Comparison of ENCODE assay signal across 15 cellular contexts in genomic region chr17:11506635-11507034, GRCh38.
DNase-seq lines count a peak whose midpoint lies in the region; ATAC-seq and TF ChIP-seq lines count a peak whose summit lies in the region.
"Had no signal": no experiment of that assay in that cellular context is flagged by ENCODE, and none has a peak within 500 bp of the region (broad histone marks: within the 10 kb centered on the region; RNA-seq: fewer than 3 reads in every experiment).

No MANE protein-coding gene starts in this region.

- no peaks in the 10 kb centered on the region for H3K36me3 ChIP-seq in Caco-2 (ENCODE audit: control insufficient read depth, insufficient read depth, low read length)

- TF ChIP-seq CTCF in Caco-2 (IDR thresholded peaks at IDR 0.05; ENCODE audit: insufficient read depth in 1 of 2, low read depth in 1 of 2, low read length in 1 of 2, severe bottlenecking in 1 of 2, unreplicated experiment in 1 of 2) (no peak), type B pancreatic cell (conservative IDR thresholded peaks at IDR 0.05) (no peak)

- H3K27me3 Mint-ChIP-seq in Caco-2 (ENCODE audit: insufficient read depth, unreplicated experiment) (no peaks in the 10 kb centered on the region), type B pancreatic cell (peaks cover 21% of the 10 kb centered on the region)
- H3K27me3 Mint-ChIP-seq: natural killer cell treated with Interleukin-12 subunit alpha and Interleukin-12 subunit beta and Interleukin-15 and Interleukin-18, amount 100 ng/mL, for 72 hours had no signal

- H3K4me3 ChIP-seq in Caco-2 (ENCODE audit: low read depth, low read length): no peak overlapping the region

- intact Hi-C loops in Caco-2 (cut with micrococcal nuclease; ENCODE audit: unreplicated experiment): no loop called here

- H3K4me1 ChIP-seq in Caco-2: no peaks in the 10 kb centered on the region

- POLR2A ChIA-PET in Caco-2 (lab: Charles Lee): no interaction called here

- H3K36me3 Mint-ChIP-seq in Caco-2 (ENCODE audit: insufficient read depth, unreplicated experiment) (no peaks in the 10 kb centered on the region), type B pancreatic cell (no peaks in the 10 kb centered on the region)

- CTCF ChIA-PET in Caco-2 (lab: Charles Lee): interaction anchor here (1.0 kb wide), 1 partner anchor 138 kb away, joined by 3 read pairs; no protein-coding TSS in a partner anchor

- no peak for TF ChIP-seq EP300 in Ishikawa (IDR thresholded peaks at IDR 0.05; ENCODE audit: borderline replicate concordance)

- no peak overlapping the region for H3K27ac Mint-ChIP-seq in Caco-2 (ENCODE audit: unreplicated experiment)
- no peak overlapping the region for H3K27ac Mint-ChIP-seq in type B pancreatic cell
- H3K27ac Mint-ChIP-seq: natural killer cell treated with Interleukin-12 subunit alpha and Interleukin-12 subunit beta and Interleukin-15 and Interleukin-18, amount 100 ng/mL, for 72 hours had no signal

- no peak for TF ChIP-seq RAD21 in Ishikawa (IDR thresholded peaks at IDR 0.05; ENCODE audit: low read depth)

- H3K4me1 Mint-ChIP-seq in Caco-2 (ENCODE audit: low read depth, unreplicated experiment) (no peaks in the 10 kb centered on the region), type B pancreatic cell (ENCODE audit: unreplicated experiment) (no peaks in the 10 kb centered on the region)

- H3K9me3 ChIP-seq in Caco-2: no peaks in the 10 kb centered on the region

- no peaks in the 10 kb centered on the region for H3K27me3 ChIP-seq in Caco-2 (replicated peaks; ENCODE audit: control insufficient read depth, insufficient read depth, low read length)

- peak; percentile 28 to 29 for DNase-seq in Caco-2
- DNase-seq in SW480 (ENCODE audit: low spot score): peak; percentile 54
- DNase-seq in islet precursor cell: peak; percentile 89
- no peak for DNase-seq in type B pancreatic cell (ENCODE audit: extremely low spot score, unreplicated experiment)
- DNase-seq: activated CD4-positive, alpha-beta T cell treated with anti-CD3 and anti-CD28 coated beads for 48 hours; C1 segment of cervical spinal cord; KG1; kidney; NCI-H2227 treated with DMSO at 0.1 percent for 48 hours; stimulated activated CD4-positive, alpha-beta T cell treated with anti-CD3 and anti-CD28 coated beads, Interleukin-15, amount 100 ng/mL, for 24 hours had no signal

- no peak overlapping the region for H3K4me3 Mint-ChIP-seq in Caco-2 (ENCODE audit: unreplicated experiment)
- H3K4me3 Mint-ChIP-seq in type B pancreatic cell: no peak overlapping the region
- H3K4me3 Mint-ChIP-seq: natural killer cell treated with Interleukin-12 subunit alpha and Interleukin-12 subunit beta and Interleukin-15 and Interleukin-18, amount 100 ng/mL, for 72 hours had no signal

- no peak for ATAC-seq in HG03442 (IDR thresholded peaks at IDR 0.05; ENCODE audit: unreplicated experiment)
- ATAC-seq in HG03139 (IDR thresholded peaks at IDR 0.05; ENCODE audit: unreplicated experiment): no peak
- no peak for ATAC-seq in HG02759 (IDR thresholded peaks at IDR 0.05; ENCODE audit: unreplicated experiment)
- ATAC-seq: natural killer cell treated with Interleukin-12 subunit alpha and Interleukin-12 subunit beta and Interleukin-15 and Interleukin-18, amount 100 ng/mL, for 72 hours had no signal

- no TSS peak for BruUV-seq in Caco-2 (replicated peaks; lab: Mats Ljungman, UMichigan)

- H3K9me3 Mint-ChIP-seq in Caco-2 (ENCODE audit: unreplicated experiment) (no peaks in the 10 kb centered on the region), type B pancreatic cell (peaks cover 5% of the 10 kb centered on the region)

TF ChIP-seq in Ishikawa, 13 proteins besides CTCF, POLR2A, EP300 and RAD21:
- TF ChIP-seq CREB1 (IDR thresholded peaks at IDR 0.05; ENCODE audit: low read depth) (no peak), USF1 (IDR thresholded peaks at IDR 0.05) (no peak), TCF12 (IDR thresholded peaks at IDR 0.05; ENCODE audit: low read depth) (no peak), TAF1 (IDR thresholded peaks at IDR 0.05; ENCODE audit: low read depth) (no peak), FOXM1 (IDR thresholded peaks at IDR 0.05; ENCODE audit: borderline replicate concordance, low read depth) (no peak), YY1 (IDR thresholded peaks at IDR 0.05; ENCODE audit: low read depth) (no peak), TEAD4 (IDR thresholded peaks at IDR 0.05) (no peak), REST (IDR thresholded peaks at IDR 0.05; ENCODE audit: low read depth) (peak; percentile 82)
